ENCODE assay signal across 1 cellular context in the genomic region with DNA sequence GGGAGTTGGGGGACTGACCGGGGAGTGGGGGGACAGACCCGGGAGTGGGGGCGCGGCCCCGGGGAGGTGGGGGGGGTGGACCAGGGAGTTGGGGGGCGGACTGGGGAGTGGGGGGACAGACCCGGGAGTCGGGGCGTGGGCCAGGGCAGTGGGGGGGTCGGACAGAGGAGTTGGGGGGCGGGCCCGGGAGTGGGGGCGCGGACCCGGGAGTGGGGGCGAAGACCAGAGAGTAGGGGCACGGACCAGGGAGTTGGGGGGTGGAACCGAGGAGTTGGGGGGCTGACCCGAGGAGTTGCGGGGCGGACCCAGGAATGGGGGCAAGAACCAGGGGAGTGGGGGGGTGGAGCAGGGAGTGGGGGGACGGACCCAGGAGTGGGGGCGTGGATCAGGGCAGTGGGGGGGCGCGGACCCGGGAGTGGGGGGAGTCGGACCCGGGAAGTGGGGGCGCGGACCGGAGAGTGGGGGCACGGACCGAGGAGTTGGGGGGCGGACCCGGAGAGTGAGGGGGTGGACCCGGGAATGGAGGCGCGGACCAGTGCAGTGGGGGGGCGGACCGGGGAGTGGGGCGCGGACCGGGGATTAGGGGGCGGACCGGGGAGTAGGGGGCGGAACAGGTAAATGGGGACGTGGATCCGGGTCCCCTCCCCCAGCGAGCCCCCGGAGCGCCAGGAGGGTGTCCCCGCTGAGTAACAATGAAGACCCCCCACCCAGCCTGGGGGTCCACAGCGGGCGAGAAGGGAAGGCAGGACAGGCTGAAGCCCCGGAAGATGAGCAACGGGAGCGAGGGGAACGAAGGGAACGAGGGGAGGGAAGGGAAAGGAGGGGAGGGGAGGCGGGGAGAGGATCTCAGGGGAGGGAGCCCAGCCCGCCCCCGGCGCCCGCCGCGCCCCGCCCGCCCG.
TF ChIP-seq lines count a peak whose summit lies in the region.

No MANE protein-coding gene starts in this region.

TF ChIP-seq in liver, 16 proteins besides CTCF, POLR2A, EP300 and RAD21 (continued from another document):
- no peak for TF ChIP-seq REST (IDR thresholded peaks at IDR 0.05)
- no peak for TF ChIP-seq NR2F2 (IDR thresholded peaks at IDR 0.05)
- TF ChIP-seq FOXA1 (IDR thresholded peaks at IDR 0.05): no peak
- TF ChIP-seq YY1 (IDR thresholded peaks at IDR 0.05): no peak
- no peak for TF ChIP-seq HNF4G (IDR thresholded peaks at IDR 0.05)
- TF ChIP-seq GABPA (IDR thresholded peaks at IDR 0.05 in 1 of 2, conservative IDR thresholded peaks at IDR 0.05 in 1 of 2): no peak
- no peak for TF ChIP-seq HNF4A (conservative IDR thresholded peaks at IDR 0.05)
- TF ChIP-seq SP1 (IDR thresholded peaks at IDR 0.05): no peak
